20 cellular contexts compared by ENCODE assay signal in genomic region chr5:96087939-96088338, GRCh38.
"Had no signal": no experiment of that assay in that cellular context is flagged by ENCODE, and none has a peak within 500 bp of the region (broad histone marks: within the 10 kb centered on the region; RNA-seq: fewer than 3 reads in every experiment).

No MANE protein-coding gene starts in this region.

- H3K4me1 ChIP-seq: colonic mucosa, psoas muscle had no signal

- H3K4me2 ChIP-seq: smooth muscle cell had no signal

- H3K27ac ChIP-seq: colonic mucosa, esophagus squamous epithelium, psoas muscle, right lobe of liver had no signal

- H3K4me3 ChIP-seq: colonic mucosa, esophagus squamous epithelium, psoas muscle, right lobe of liver, smooth muscle cell had no signal

- H3K4me1 Mint-ChIP-seq: nephron had no signal

- ATAC-seq: activated CD8-positive, alpha-beta T cell treated with anti-CD3 and anti-CD28 coated beads, Interleukin-2, amount 10 ng/mL, durations not matched to agents 7 days and 5 days; left ventricle myocardium superior; psoas muscle; stimulated activated naive CD8-positive, alpha-beta T cell treated with anti-CD3 and anti-CD28 coated beads, Interleukin-15, Interleukin-2, amounts not matched to agents 100 U/mL and 50 U/mL, for 24 hours had no signal

- H3K36me3 Mint-ChIP-seq: activated naive CD8-positive, alpha-beta T cell; brain; type B pancreatic cell had no signal

- H3K27me3 ChIP-seq: colonic mucosa, esophagus squamous epithelium, right lobe of liver had no signal

- H3K9me3 ChIP-seq: colonic mucosa, esophagus squamous epithelium, psoas muscle, right lobe of liver had no signal

- H3K4me3 Mint-ChIP-seq: activated CD4-positive, alpha-beta T cell treated with anti-CD3 and anti-CD28 coated beads, Interleukin-2, amount 10 ng/mL, durations not matched to agents 24 days and 14 days; activated CD8-positive, alpha-beta T cell treated with anti-CD3 and anti-CD28 coated beads, Interleukin-2, amount 10 ng/mL, durations not matched to agents 7 days and 5 days; activated naive CD8-positive, alpha-beta T cell; brain; nephron; type B pancreatic cell had no signal

- H3K27ac Mint-ChIP-seq: activated CD4-positive, alpha-beta T cell treated with anti-CD3 and anti-CD28 coated beads, Interleukin-2, amount 10 ng/mL, durations not matched to agents 24 days and 14 days; activated CD8-positive, alpha-beta T cell treated with anti-CD3 and anti-CD28 coated beads, Interleukin-2, amount 10 ng/mL, durations not matched to agents 7 days and 5 days; activated naive CD8-positive, alpha-beta T cell; nephron; type B pancreatic cell had no signal

- DNase-seq: activated CD4-positive, alpha-beta T cell treated with anti-CD3 and anti-CD28 coated beads, Interleukin-2, amount 10 ng/mL, durations not matched to agents 24 days and 14 days; activated CD4-positive, CD25-positive, alpha-beta regulatory T cell; activated CD8-positive, alpha-beta memory T cell treated with anti-CD3 and anti-CD28 coated beads, Interleukin-2, amount 50 U/mL, for 4 hours; activated CD8-positive, alpha-beta T cell treated with anti-CD3 and anti-CD28 coated beads, Interleukin-2, amount 10 ng/mL, durations not matched to agents 7 days and 5 days; activated effector memory CD4-positive, alpha-beta T cell treated with anti-CD3 and anti-CD28 coated beads, Interleukin-2, amount 50 U/mL, for 16 hours; activated T-cell treated with anti-CD3 and anti-CD28 coated beads, Interleukin-2, amount 50 U/mL, for 48 hours; central memory CD4-positive, alpha-beta T cell; colonic mucosa; esophagus squamous epithelium; left ventricle myocardium superior; mesendoderm; psoas muscle; right lobe of liver; stimulated activated CD4-positive, alpha-beta T cell treated with anti-CD3 and anti-CD28 coated beads, Interleukin-4, amount 100 ng/mL, for 4 hours; stimulated activated naive CD8-positive, alpha-beta T cell treated with anti-CD3 and anti-CD28 coated beads, Interleukin-15, Interleukin-2, amounts not matched to agents 100 U/mL and 50 U/mL, for 24 hours had no signal

- H3K27me3 Mint-ChIP-seq: activated CD4-positive, alpha-beta T cell treated with anti-CD3 and anti-CD28 coated beads, Interleukin-2, amount 10 ng/mL, durations not matched to agents 24 days and 14 days; brain had no signal

- H3K9me3 Mint-ChIP-seq: activated CD4-positive, alpha-beta T cell treated with anti-CD3 and anti-CD28 coated beads, Interleukin-2, amount 10 ng/mL, durations not matched to agents 24 days and 14 days; brain; nephron; type B pancreatic cell had no signal

- H3K36me3 ChIP-seq: colonic mucosa, esophagus squamous epithelium, right lobe of liver had no signal
